In genomic region chr15:57306305-57306943, GRCh38 we compare ENCODE assay signal across 1 cellular context.
TF ChIP-seq lines count a peak whose summit lies in the region.

No MANE protein-coding gene starts in this region.

TF ChIP-seq in HepG2, 621 proteins besides CTCF, POLR2A, EP300 and RAD21 (continued from another document):
- TF ChIP-seq AFF4 (CRISPR knock-in tag; IDR thresholded peaks at IDR 0.05) (no peak), RBM39 (IDR thresholded peaks at IDR 0.05; ENCODE audit: low read depth, low read length, poor library complexity, severe bottlenecking) (peak; percentile 29), ZNF687 (CRISPR knock-in tag; IDR thresholded peaks at IDR 0.05) (peak; percentile 51; the same call in 1 of the 2 replicates), AGO1 (IDR thresholded peaks at IDR 0.05; ENCODE audit: low read depth, low read length, poor library complexity, severe bottlenecking) (peak; percentile 49), XRCC5 (optimal IDR thresholded peaks at IDR 0.05; ENCODE audit: low read length) (peak; percentile 47), KLF16 (CRISPR knock-in tag; IDR thresholded peaks at IDR 0.05) (no peak), HNRNPL (IDR thresholded peaks at IDR 0.05; ENCODE audit: low read depth, low read length) (0 out of 2 replicates have a peak, but pooled peaks have one; percentile 25), ZNF569 (CRISPR knock-in tag; IDR thresholded peaks at IDR 0.05; ENCODE audit: borderline replicate concordance) (no peak), STAG1 (CRISPR knock-in tag; IDR thresholded peaks at IDR 0.05) (peak; percentile 85), ZFX (CRISPR knock-in tag; IDR thresholded peaks at IDR 0.05; ENCODE audit: low read depth) (peak; percentile 33; the same call in 1 of the 2 replicates), JUND (CRISPR knock-in tag; IDR thresholded peaks at IDR 0.05) (no peak), MTERF4 (CRISPR knock-in tag; IDR thresholded peaks at IDR 0.05) (0 out of 2 replicates have a peak, but pooled peaks have one; percentile 26), KLF6 (CRISPR knock-in tag; IDR thresholded peaks at IDR 0.05) (no peak), MED1 (CRISPR knock-in tag; IDR thresholded peaks at IDR 0.05) (no peak), HMGXB4 (CRISPR knock-in tag; IDR thresholded peaks at IDR 0.05; ENCODE audit: borderline replicate concordance in 1 of 2, low read depth in 1 of 2) (peak in 1 of 2 experiments; percentile 30; a peak in 2 of 4 replicates), ZNF883 (CRISPR knock-in tag; IDR thresholded peaks at IDR 0.05; ENCODE audit: not compliant biosample characterization) (peak; percentile 47), ZNF839 (CRISPR knock-in tag; IDR thresholded peaks at IDR 0.05; ENCODE audit: borderline replicate concordance) (no peak), ZNF232 (CRISPR knock-in tag; IDR thresholded peaks at IDR 0.05; ENCODE audit: borderline replicate concordance) (0 out of 2 replicates have a peak, but pooled peaks have one; percentile 51)
